ENCODE assay signal across 22 cellular contexts in the genomic region with DNA sequence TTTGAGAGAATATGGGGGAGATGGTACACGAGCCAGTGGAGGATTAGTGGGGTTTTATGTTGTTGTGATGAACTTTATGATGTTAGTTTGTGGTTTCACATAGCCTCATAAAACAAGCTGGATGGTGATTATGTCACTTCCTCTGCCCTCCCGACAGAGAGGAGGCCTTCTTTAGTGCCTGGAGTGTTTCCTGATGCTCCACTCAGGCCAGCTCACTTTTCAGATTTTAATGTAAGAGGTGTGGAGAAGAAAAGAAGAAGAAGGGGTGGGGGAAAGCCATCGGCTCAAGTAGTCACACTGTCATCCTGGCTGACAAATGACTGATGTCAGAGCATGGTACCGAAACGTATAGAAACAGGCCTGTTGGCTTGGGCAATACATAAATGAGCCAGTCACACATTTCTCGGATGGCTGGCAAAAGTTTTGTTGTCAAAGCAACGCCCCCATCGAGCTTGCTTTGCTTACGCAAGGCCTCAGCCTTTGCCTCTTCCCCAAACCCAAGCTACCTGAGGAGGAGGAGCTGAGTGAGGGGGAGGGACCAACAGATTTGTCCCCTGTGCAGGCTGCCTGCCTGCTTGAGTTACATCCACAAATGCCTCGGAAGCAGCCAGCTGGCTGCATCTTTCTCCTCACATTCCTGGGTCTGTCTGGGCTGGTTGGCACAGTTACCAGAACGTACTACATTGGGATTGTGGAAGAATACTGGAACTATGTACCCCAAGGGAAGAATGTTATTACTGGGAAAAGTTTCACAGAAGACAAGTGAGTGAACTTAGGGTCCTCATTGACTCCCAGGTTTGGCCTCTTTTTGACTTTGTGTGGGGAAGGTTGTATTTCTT. TPM values are rescaled to one million over a fixed set of nuclear protein-coding genes. Genes with fewer than 3 reads are reported as not detected.
DNase-seq lines count a peak whose midpoint lies in the region; ATAC-seq, FAIRE-seq and TF ChIP-seq lines count a peak whose summit lies in the region.
"Had no signal": no experiment of that assay in that cellular context is flagged by ENCODE, and none has a peak within 500 bp of the region (broad histone marks: within the 10 kb centered on the region; RNA-seq: fewer than 3 reads in every experiment).

A gene with protein sequence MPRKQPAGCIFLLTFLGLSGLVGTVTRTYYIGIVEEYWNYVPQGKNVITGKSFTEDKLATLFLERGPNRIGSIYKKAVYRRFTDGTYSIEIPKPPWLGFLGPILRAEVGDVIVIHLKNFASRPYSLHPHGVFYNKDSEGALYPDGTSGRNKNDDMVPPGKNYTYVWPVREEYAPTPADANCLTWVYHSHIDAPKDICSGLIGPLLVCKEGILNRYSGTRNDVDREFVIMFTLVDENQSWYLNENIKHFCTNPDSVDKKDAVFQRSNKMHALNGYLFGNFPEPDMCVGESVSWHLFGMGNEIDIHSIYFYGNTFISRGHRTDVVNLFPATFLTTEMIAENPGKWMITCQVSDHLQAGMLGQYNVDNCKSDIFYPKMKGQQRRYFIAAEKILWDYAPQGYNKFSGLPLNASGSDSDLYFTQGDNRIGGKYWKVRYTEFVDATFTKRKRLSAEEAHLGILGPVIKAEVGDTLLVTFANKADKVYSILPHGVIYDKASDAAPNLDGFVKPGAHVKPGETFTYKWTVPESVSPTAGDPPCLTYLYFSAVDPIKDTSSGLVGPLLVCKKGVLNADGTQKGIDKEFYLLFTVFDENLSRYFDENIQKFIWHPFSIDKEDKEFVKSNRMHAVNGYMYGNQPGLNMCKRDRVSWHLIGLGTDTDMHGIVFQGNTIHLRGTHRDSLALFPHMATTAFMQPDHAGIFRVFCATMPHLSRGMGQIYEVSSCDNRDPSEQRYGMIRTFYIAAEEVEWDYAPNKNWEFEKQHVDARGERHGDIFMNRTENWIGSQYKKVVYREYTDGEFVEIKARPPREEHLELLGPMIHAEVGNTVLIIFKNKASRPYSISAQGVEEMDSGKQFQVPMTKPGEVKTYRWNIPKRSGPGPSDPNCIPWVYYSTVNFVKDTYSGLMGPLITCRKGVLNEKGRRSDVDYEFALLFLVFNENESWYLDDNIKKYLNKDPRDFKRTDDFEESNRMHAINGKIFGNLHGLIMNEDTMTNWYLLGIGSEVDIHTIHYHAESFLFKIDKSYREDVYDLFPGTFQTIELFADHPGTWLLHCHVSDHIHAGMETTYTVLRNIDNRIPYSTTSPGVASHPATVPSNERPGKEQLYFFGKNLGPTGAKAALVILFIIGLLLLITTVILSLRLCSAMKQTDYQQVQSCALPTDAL (plus strand): TSS at position 578 of the 839 bp plus-strand sequence. CDS start 15 bp downstream, at position 593.

- H4K20me1 ChIP-seq in IMR-90 (ENCODE audit: insufficient read depth, low read length) = no peaks in the 10 kb centered on the region
- H4K20me1 ChIP-seq in K562 (replicated peaks; ENCODE audit: control insufficient read depth, insufficient read depth, low read length) = no peaks in the 10 kb centered on the region

- no peaks in the 10 kb centered on the region for H3K9me1 ChIP-seq in IMR-90 (ENCODE audit: insufficient read depth, low read length)
- H3K9me1 ChIP-seq in K562 (ENCODE audit: control insufficient read depth, insufficient read depth, low read length) = no peaks in the 10 kb centered on the region

- POLR2A ChIA-PET in IMR-90 (lab: Charles Lee; ENCODE audit: unreplicated experiment) (no interaction called here), K562 (lab: Yijun Ruan, JAX) (interaction anchor here (0.6 kb wide), 1 partner anchor 9 kb away, joined by 3 read pairs; no protein-coding TSS in a partner anchor)

- ATAC-seq in IMR-90 (ENCODE audit: low read depth) (no peak), K562 (no peak), HG03175 (IDR thresholded peaks at IDR 0.05; ENCODE audit: unreplicated experiment) (no peak)
- ATAC-seq: left lung, sciatic nerve had no signal

- in situ Hi-C loops in IMR-90 (cut with MboI; ENCODE audit: low sequenced_read_pairs) (no loop called here), K562 (cut with MboI) (no loop called here)

- dilution Hi-C loops in IMR-90 (cut with HindIII; ENCODE audit: low sequenced_read_pairs, unreplicated experiment) = no loop called here

- no peak within 1 kb of the TSS for H3K23ac ChIP-seq in IMR-90 (ENCODE audit: low read depth, low read length)

- WGBS in IMR-90 (ENCODE audit: extremely low coverage in 2 of 2, insufficient read length in 1 of 2), 2 experiments = 40% methylated on average over 1 of the region's 11 CpGs; no CpG with 5 or more reads in 1 of the 2 experiments
- WGBS in K562 (ENCODE audit: insufficient coverage, low coverage, missing lambda C conversion rate) = 33% methylated on average over 11 of the region's 11 CpGs

- H3K9me3 ChIP-seq in IMR-90 (ENCODE audit: control insufficient read depth, insufficient read depth, low read length) = no peaks in the 10 kb centered on the region; the same call in 1 of the 2 replicates
- H3K9me3 ChIP-seq in K562 (replicated peaks; ENCODE audit: control insufficient read depth, insufficient read depth, low read depth, low read length) = no peaks in the 10 kb centered on the region

- H3K4ac ChIP-seq in IMR-90 (ENCODE audit: low read depth, low read length) = no peak within 1 kb of the TSS

- H4K91ac ChIP-seq in IMR-90 (ENCODE audit: insufficient read depth, low read depth, low read length) = no peak within 1 kb of the TSS

- TF ChIP-seq EP300 in K562 (IDR thresholded peaks at IDR 0.05; ENCODE audit: low read length) = no peak

- no peak within 1 kb of the TSS for H2AK5ac ChIP-seq in IMR-90 (ENCODE audit: low read depth, low read length)

- TF ChIP-seq POLR2A in IMR-90 (IDR thresholded peaks at IDR 0.05; ENCODE audit: low read depth, low read length) = no peak
- no peak for TF ChIP-seq POLR2A in K562 (conservative IDR thresholded peaks at IDR 0.05)

- no TSS peak for BruUV-seq in IMR-90 (replicated peaks; lab: Mats Ljungman, UMichigan)
- BruUV-seq in K562 (replicated peaks; lab: Mats Ljungman, UMichigan) = no TSS peak

- H2BK15ac ChIP-seq in IMR-90 (ENCODE audit: low read depth, low read length) = no peak within 1 kb of the TSS

- H3K36me3 ChIP-seq in IMR-90 (ENCODE audit: control insufficient read depth, insufficient read depth, low read length) (no peaks in the 10 kb centered on the region), K562 (ENCODE audit: control insufficient read depth, insufficient read depth, low read length) (no peaks in the 10 kb centered on the region)
- H3K36me3 ChIP-seq: left lung, stomach had no signal

- FAIRE-seq in K562 (lab: Jason Lieb, UNC) = no peak

- no peak within 1 kb of the TSS for H2AFZ ChIP-seq in IMR-90 (replicated peaks; ENCODE audit: low read length, poor library complexity)
- H2AFZ ChIP-seq in K562 (ENCODE audit: low read depth, low read length) = peak within 1 kb of the TSS; percentile 40
- H2AFZ ChIP-seq: hepatocyte had no signal

- H3K27me3 ChIP-seq in IMR-90 (ENCODE audit: control insufficient read depth, insufficient read depth, low read length) = no peaks in the 10 kb centered on the region
- no peaks in the 10 kb centered on the region for H3K27me3 ChIP-seq in K562 (ENCODE audit: control insufficient read depth in 2 of 2, insufficient read depth in 2 of 2, low read length in 2 of 2)
- H3K27me3 ChIP-seq: hepatocyte, left lung, stomach had no signal

- no peaks in the 10 kb centered on the region for H3K4me1 ChIP-seq in IMR-90 (ENCODE audit: control insufficient read depth, insufficient read depth, low read length)
- peaks cover 0 to 5% of the 10 kb centered on the region in 2 experiments; a peak in 3 of 5 replicates for H3K4me1 ChIP-seq in K562 (replicated peaks in 1 of 2; ENCODE audit: control insufficient read depth in 2 of 2, insufficient read depth in 2 of 2, low read length in 2 of 2)
- H3K4me1 ChIP-seq: left lung, stomach had no signal

- no peak within 1 kb of the TSS for H3K18ac ChIP-seq in IMR-90 (ENCODE audit: low read depth, low read length)

- no peak within 1 kb of the TSS for H2AK9ac ChIP-seq in IMR-90 (replicated peaks; ENCODE audit: low read depth, low read length, poor library complexity)

- CTCF ChIA-PET in IMR-90 (lab: Yijun Ruan, JAX) (no interaction called here), K562 (lab: Yijun Ruan, JAX; ENCODE audit: low intra/inter-chr PET ratio) (interaction anchor here (0.6 kb wide), 1 partner anchor 112 kb away, joined by 3 read pairs; no protein-coding TSS in a partner anchor)

- H3K14ac ChIP-seq in IMR-90 (replicated peaks; ENCODE audit: low read depth, low read length) = no peak within 1 kb of the TSS

- H3K79me2 ChIP-seq in K562 (ENCODE audit: control insufficient read depth, insufficient read depth, low read length) = no peaks in the 10 kb centered on the region
- H3K79me2 ChIP-seq: hepatocyte had no signal

- no peak within 1 kb of the TSS for H4K8ac ChIP-seq in IMR-90 (ENCODE audit: low read depth in 2 of 2, low read length in 2 of 2)

- H3K27ac ChIP-seq in IMR-90 (ENCODE audit: insufficient read depth, low read length) = no peak within 1 kb of the TSS
- no peak within 1 kb of the TSS for H3K27ac ChIP-seq in K562 (ENCODE audit: extremely low read depth, low read depth, low read length)
- H3K27ac ChIP-seq: hepatocyte, left lung, stomach had no signal

- H4K5ac ChIP-seq in IMR-90 (ENCODE audit: low read depth, low read length) = no peak within 1 kb of the TSS

- H3K9ac ChIP-seq in IMR-90 (ENCODE audit: low read depth, low read length) (no peak within 1 kb of the TSS), K562 (ENCODE audit: insufficient read depth in 1 of 2, low read depth in 2 of 2, low read length in 2 of 2) (no peak within 1 kb of the TSS)

- DNase-seq in Daoy (ENCODE audit: low read depth) = peak; percentile 13
- DNase-seq in IMR-90 = peak; percentile 4
- DNase-seq in K562 (ENCODE audit: extremely low read depth in 1 of 4, low spot score in 3 of 4) = no peak
- peak; percentile 37 for DNase-seq in iPS-NIHi7 (ENCODE audit: extremely low spot score)
- no peak for DNase-seq in islet precursor cell
- DNase-seq in 8988T = no peak
- no peak for DNase-seq in SHP77 treated with DMSO at 0.1 percent for 48 hours (lab: John Stamatoyannopoulos, UW)
- DNase-seq: activated CD4-positive, alpha-beta T cell treated with anti-CD3 and anti-CD28 coated beads, Interleukin-2, amount 50 U/mL, for 1 hour; activated gamma-delta T cell treated with Interleukin-2 at 50 U/mL for 16 hours; CD4-positive, alpha-beta T cell; H7; left lung; NCI-H146; stimulated activated CD4-positive, alpha-beta T cell treated with anti-CD3 and anti-CD28 coated beads, Interleukin-1b, Interleukin-23, amount 100 ng/mL, for 48 hours; stomach had no signal

- H3K56ac ChIP-seq in IMR-90 (ENCODE audit: extremely low read depth, insufficient read depth, low read length) = no peak within 1 kb of the TSS

- TF ChIP-seq CTCF in IMR-90 (conservative IDR thresholded peaks at IDR 0.05; ENCODE audit: low read depth, low read length) = no peak
- no peak for TF ChIP-seq CTCF in K562 (IDR thresholded peaks at IDR 0.05 in 2 of 3, conservative IDR thresholded peaks at IDR 0.05 in 1 of 3; ENCODE audit: insufficient read depth in 2 of 3, low read depth in 1 of 3, low read length in 3 of 3)

- H2BK20ac ChIP-seq in IMR-90 (ENCODE audit: low read depth, low read length) = no peak within 1 kb of the TSS

- H2BK120ac ChIP-seq in IMR-90 (ENCODE audit: low read depth, low read length) = no peak within 1 kb of the TSS

- H2BK5ac ChIP-seq in IMR-90 (ENCODE audit: low read depth, low read length, poor library complexity, severe bottlenecking) = no peak within 1 kb of the TSS

- intact Hi-C loops in IMR-90 (cut with micrococcal nuclease) = no loop called here
- intact Hi-C loops in K562 (cut with micrococcal nuclease) = loop anchor here (5.0 to 10.0 kb wide), 2 partner anchors 49 to 96 kb away; no protein-coding TSS in a partner anchor

- no peak within 1 kb of the TSS for H3K4me3 ChIP-seq in IMR-90 (ENCODE audit: insufficient read depth, low read depth, low read length)
- H3K4me3 ChIP-seq in K562 = no peak within 1 kb of the TSS
- H3K4me3 ChIP-seq: hepatocyte, left lung, stomach had no signal

- H3K79me1 ChIP-seq in IMR-90 (ENCODE audit: low read depth in 1 of 2, low read length in 2 of 2) = no peaks in the 10 kb centered on the region

- H3K4me2 ChIP-seq in IMR-90 (ENCODE audit: low read depth, low read length) = no peak within 1 kb of the TSS
- H3K4me2 ChIP-seq in K562 (ENCODE audit: insufficient read depth, low read length) = no peak within 1 kb of the TSS
- H3K4me2 ChIP-seq: hepatocyte had no signal

- TF ChIP-seq RAD21 in IMR-90 (IDR thresholded peaks at IDR 0.05; ENCODE audit: low read length) = no peak
- TF ChIP-seq RAD21 in K562 (CRISPR knock-in tag; conservative IDR thresholded peaks at IDR 0.05 in 1 of 2, IDR thresholded peaks at IDR 0.05 in 1 of 2) = no peak

RNA-seq across cellular contexts. Expression of the gene that starts here (rescaled TPM):
- total RNA-seq in Daoy (2014; rRNA removed; shearing (Covaris generic)) = not detected in 2 replicates
- total RNA-seq in IMR-90 (2012; rRNA removed) (under 0.01 TPM in 1 of 2 replicates, not detected in the other), K562 (2014; rRNA removed) (not detected in 2 replicates), K562 (2014; rRNA removed; fragmentation: Illumina TruSeq; extraction: Trizol) (not detected in 2 replicates), K562 (2015; rRNA removed; fragmentation: Illumina TruSeq; extraction: Trizol) (0.04 TPM in 1 of 2 replicates, not detected in the other), K562 (2021) (not detected in 2 replicates)
- polyA plus RNA-seq in IMR-90 (2012; rRNA removed) (0.01 and 0.02 TPM in 2 replicates), K562 (2011; rRNA removed) (0.01 TPM in 1 of 2 replicates, not detected in the other), K562 (2014; fragmentation: Illumina TruSeq; extraction: Trizol) (not detected in 2 replicates), K562 (2014; fragmentation: Nextera tagmentation; extraction: Ambion mirVana) (not detected), K562 (2014; rRNA removed) (0.01 TPM in 1 of 2 replicates, not detected in the other)
- not detected in 2 replicates for polyA plus RNA-seq in IMR-90 (2012; cell fraction: cytosol; rRNA removed)
- 0.01 TPM in 1 of 2 replicates, not detected in the other for polyA plus RNA-seq in IMR-90 (2012; cell fraction: nucleus; rRNA removed; ENCODE audit: low replicate concordance)
- total RNA-seq in K562 (2011; cell fraction: chromatin; rRNA removed; ENCODE audit: low replicate concordance) = not detected in 2 replicates
- total RNA-seq in K562 (2011; cell fraction: nucleolus; rRNA removed) = not detected in 2 replicates
- total RNA-seq in K562 (2011; cell fraction: nucleoplasm; rRNA removed) = not detected in 2 replicates
- 0.01 TPM in 1 of 2 replicates, not detected in the other for polyA plus RNA-seq in K562 (2011; cell fraction: cytosol; rRNA removed)
- polyA plus RNA-seq in K562 (2011; cell fraction: nucleus; rRNA removed) = not detected in 2 replicates
- 0.01 TPM in 2 replicates for polyA plus RNA-seq in K562 (2012)
- not detected in 2 replicates for polyA minus RNA-seq in K562 (2011; rRNA and poly(A)+ RNA removed)
- polyA minus RNA-seq in K562 (2011; cell fraction: cytosol; rRNA and poly(A)+ RNA removed) = not detected in 2 replicates
- not detected in 2 replicates for polyA minus RNA-seq in K562 (2011; cell fraction: nucleus; rRNA and poly(A)+ RNA removed)
- total RNA-seq: CD4-positive, alpha-beta T cell; cerebellum; H7; left lung; myocyte; osteocyte; sciatic nerve; stomach; ureter had no signal

Comparison
In these comparisons a context has a peak if more than half of its experiments do, and no peak if none do; other contexts are left out.
1. Peak in DNase-seq in Daoy; RNA of the gene not detected or under 1 TPM.
2. Peak in DNase-seq in IMR-90; RNA of the gene not detected or under 1 TPM.